ENCODE assay signal across 8 cellular contexts in genomic region chr7:151410405-151411390, GRCh38. TPM values are rescaled to one million over a fixed set of nuclear protein-coding genes. Genes with fewer than 3 reads are reported as not detected.
DNase-seq lines count a peak whose midpoint lies in the region; ATAC-seq and TF ChIP-seq lines count a peak whose summit lies in the region.

No MANE protein-coding gene starts in this region.

- H3K4me3 ChIP-seq in AG04450 (ENCODE audit: low read depth, low read length) (peak overlapping the region; percentile 53), esophagus (ENCODE audit: low read depth in 1 of 2, low read length in 2 of 2) (peak overlapping the region; percentile 29 to 46), adrenal gland (peak overlapping the region in 2 of 4 donors; percentile 13 to 58)

- no peak for ATAC-seq in left colon

- peaks cover 32% of the 10 kb centered on the region for H3K27me3 Mint-ChIP-seq in nephron (ENCODE audit: low read depth)

- peaks cover 69% of the 10 kb centered on the region for H3K27me3 ChIP-seq in AG04450 (ENCODE audit: control insufficient read depth, insufficient read depth, low read length)
- H3K27me3 ChIP-seq in esophagus (ENCODE audit: control insufficient read depth in 1 of 2, insufficient read depth in 2 of 2, low read length in 2 of 2) = peaks cover 7 to 22% of the 10 kb centered on the region in 2 donors
- peaks cover 37% of the 10 kb centered on the region for H3K27me3 ChIP-seq in adrenal gland

- H3K9me3 ChIP-seq in AG04450 (ENCODE audit: control insufficient read depth, insufficient read depth, low read length) (peaks cover 4% of the 10 kb centered on the region; the same call in 1 of the 2 replicates), esophagus (ENCODE audit: control insufficient read depth in 2 of 2, insufficient read depth in 1 of 2, low read depth in 1 of 2, low read length in 1 of 2) (peaks cover 0 to 3% of the 10 kb centered on the region in 2 donors), adrenal gland (replicated peaks in 1 of 3) (no peaks in the 10 kb centered on the region)

- H3K9me3 Mint-ChIP-seq in nephron = no peaks in the 10 kb centered on the region

- CTCF ChIA-PET in AG04450 (lab: Charles Lee) = interaction anchor here (0.6 to 1.0 kb wide), 2 partner anchors 42 to 222 kb away, joined by 3 to 5 read pairs; no protein-coding TSS in a partner anchor

- no peak overlapping the region for H3K27ac ChIP-seq in AG04450 (ENCODE audit: low read depth, low read length)
- H3K27ac ChIP-seq in esophagus (ENCODE audit: low read depth in 2 of 2, low read length in 1 of 2) = no peak overlapping the region
- H3K27ac ChIP-seq in adrenal gland = peak overlapping the region in 2 of 5 donors; percentile 64 to 84

- H3K4me3 Mint-ChIP-seq in nephron = peak overlapping the region; percentile 86 to 87 (median 87)

- peaks cover 2 to 8% of the 10 kb centered on the region in 2 donors for H3K4me1 ChIP-seq in esophagus (ENCODE audit: control insufficient read depth in 2 of 2, insufficient read depth in 2 of 2, low read length in 1 of 2)
- peaks cover 8 to 15% of the 10 kb centered on the region in 2 donors for H3K4me1 ChIP-seq in adrenal gland (replicated peaks in 1 of 2)

- WGBS in esophagus, 2 donors = 27% methylated on average over 55 of the region's 55 CpGs
- 25 to 71% (median 48%) methylated on average over 17 to 55 of the region's 55 CpGs for WGBS in adrenal gland, 4 donors

- no peak for DNase-seq in AG04450 (ENCODE audit: low read depth, low spot score)
- peak; percentile 51 for DNase-seq in NCI-H2227 treated with DMSO at 0.1 percent for 48 hours (lab: John Stamatoyannopoulos, UW)
- DNase-seq in A172 (ENCODE audit: low spot score) = no peak
- DNase-seq in OCI-M2 (lab: John Stamatoyannopoulos, UW; ENCODE audit: unreplicated experiment) = no peak
- no peak for DNase-seq in left colon
- no peak for DNase-seq in adrenal gland

- H3K36me3 ChIP-seq in esophagus (ENCODE audit: control insufficient read depth in 2 of 2, insufficient read depth in 2 of 2, low read length in 1 of 2) (no peaks in the 10 kb centered on the region), adrenal gland (replicated peaks in 1 of 2) (no peaks in the 10 kb centered on the region)

- peaks cover 13% of the 10 kb centered on the region for H3K36me3 Mint-ChIP-seq in nephron (ENCODE audit: low read depth)

- TF ChIP-seq POLR2A in adrenal gland (IDR thresholded peaks at IDR 0.05) = no peak

- peaks cover 13% of the 10 kb centered on the region for H3K4me1 Mint-ChIP-seq in nephron

- TF ChIP-seq CTCF in AG04450 (IDR thresholded peaks at IDR 0.05; ENCODE audit: low read depth, low read length) (no peak), nephron (IDR thresholded peaks at IDR 0.05; ENCODE audit: unreplicated experiment in 3 of 3) (no peak), adrenal gland (IDR thresholded peaks at IDR 0.05) (no peak)

- intact Hi-C loops in left colon (cut with DNase I, micrococcal nuclease) (no loop called here), adrenal gland (cut with DNase I) (no loop called here)

- peak overlapping the region; percentile 32 to 82 (median 40) for H3K27ac Mint-ChIP-seq in nephron

- POLR2A ChIA-PET in AG04450 (lab: Yijun Ruan, JAX) = interaction anchor here (1.1 kb wide), 1 partner anchor 38 kb away, joined by 3 read pairs; no protein-coding TSS in a partner anchor

RNA-seq across cellular contexts. Expression of gene WDR86, which starts 0.9 kb away (rescaled TPM):
- 0.15 and 0.17 TPM in 2 replicates for polyA plus RNA-seq in AG04450 (2011; rRNA removed)
- polyA minus RNA-seq in AG04450 (2011; rRNA and poly(A)+ RNA removed) = 0.65 and 0.83 TPM in 2 replicates
- under 1 TPM; 0.28 to 0.86 TPM for polyA plus RNA-seq in esophagus
- 0.10 TPM in 1 of 2 replicates, not detected in the other for total RNA-seq in A172 (2014; rRNA removed; shearing (Covaris generic))
- total RNA-seq in left colon = 1 to 10 TPM in 1 of 2 donors, under 1 TPM in 1; 0.85 to 2.8 TPM
- 10 to 100 TPM in 2 of 8 donors, 1 to 10 TPM in 6; 1.4 to 16.7 (median 5.1) TPM for total RNA-seq in adrenal gland
- 1 to 10 TPM in 2 of 3 donors, not detected in 1; 5.5 to 7.5 TPM for polyA plus RNA-seq in adrenal gland

RNA-seq across cellular contexts. Expression of gene CRYGN, which starts 29.2 kb away (rescaled TPM):
- polyA plus RNA-seq in AG04450 (2011; rRNA removed) = not detected in 2 replicates
- not detected in 2 replicates for polyA minus RNA-seq in AG04450 (2011; rRNA and poly(A)+ RNA removed)
- under 1 TPM in 1 of 2 donors, not detected in 1; 0.01 TPM for polyA plus RNA-seq in esophagus
- 1.2 TPM in 1 of 2 replicates, not detected in the other for total RNA-seq in A172 (2014; rRNA removed; shearing (Covaris generic))
- total RNA-seq in left colon = under 1 TPM in 1 of 2 donors, not detected in 1; 0.15 TPM
- total RNA-seq in adrenal gland = under 1 TPM in 3 of 8 donors, not detected in 5; 0.19 to 0.88 (median 0.41) TPM
- polyA plus RNA-seq in adrenal gland = under 1 TPM in 2 of 3 donors, not detected in 1; 0.56 to 0.67 TPM
